ENCODE assay signal across 13 cellular contexts in genomic region chr2:33929467-33929866, GRCh38.
A peak's percentile ranks its signal among the peaks of the same experiment; 100 is the strongest.
DNase-seq lines count a peak whose midpoint lies in the region; ATAC-seq, FAIRE-seq and TF ChIP-seq lines count a peak whose summit lies in the region.
"Had no signal": no experiment of that assay in that cellular context is flagged by ENCODE, and none has a peak within 500 bp of the region (broad histone marks: within the 10 kb centered on the region; RNA-seq: fewer than 3 reads in every experiment).

No MANE protein-coding gene starts in this region.

- H3K4me1 ChIP-seq in uterus = no peaks in the 10 kb centered on the region
- H3K4me1 ChIP-seq in tibial artery = no peaks in the 10 kb centered on the region
- H3K4me1 ChIP-seq: foreskin keratinocyte had no signal

- H3K27ac ChIP-seq in uterus (no peak overlapping the region), tibial artery (no peak overlapping the region)
- H3K27ac ChIP-seq: foreskin keratinocyte had no signal

- no peaks in the 10 kb centered on the region for H3K27me3 Mint-ChIP-seq in T-helper 2 cell treated with Interferon-gamma antibody and Interleukin-4, amounts not matched to agents 5 μg/mL and 100 μg/mL, for 36 hours (ENCODE audit: low read depth)

- H3K4me1 Mint-ChIP-seq in T-helper 2 cell treated with Interferon-gamma antibody and Interleukin-4, amounts not matched to agents 5 μg/mL and 100 μg/mL, for 36 hours (ENCODE audit: low read depth) = no peaks in the 10 kb centered on the region

- H3K36me3 Mint-ChIP-seq in T-helper 2 cell treated with Interferon-gamma antibody and Interleukin-4, amounts not matched to agents 5 μg/mL and 100 μg/mL, for 36 hours (ENCODE audit: low read depth) = no peaks in the 10 kb centered on the region

- intact Hi-C loops in uterus (cut with DNase I; ENCODE audit: low total_unique reads) = no loop called here
- intact Hi-C loops in tibial artery (cut with DNase I; ENCODE audit: low total_unique reads) = no loop called here

- no peak for TF ChIP-seq CTCF in uterus (IDR thresholded peaks at IDR 0.05)
- no peak for TF ChIP-seq CTCF in tibial artery (IDR thresholded peaks at IDR 0.05)

- no peak overlapping the region for H3K27ac Mint-ChIP-seq in T-helper 2 cell treated with Interferon-gamma antibody and Interleukin-4, amounts not matched to agents 5 μg/mL and 100 μg/mL, for 36 hours

- H3K4me3 Mint-ChIP-seq in T-helper 2 cell treated with Interferon-gamma antibody and Interleukin-4, amounts not matched to agents 5 μg/mL and 100 μg/mL, for 36 hours = no peak overlapping the region

- ATAC-seq in GM19372 (IDR thresholded peaks at IDR 0.05; ENCODE audit: low read depth, unreplicated experiment) = peak; percentile 62
- ATAC-seq in HG02642 (IDR thresholded peaks at IDR 0.05; ENCODE audit: poor library complexity, unreplicated experiment) = peak; percentile 90
- peak; percentile 99 for ATAC-seq in HG03354 (IDR thresholded peaks at IDR 0.05; ENCODE audit: poor library complexity, severe bottlenecking, unreplicated experiment)
- ATAC-seq: foreskin keratinocyte had no signal

- H3K4me3 ChIP-seq in uterus (no peak overlapping the region), tibial artery (no peak overlapping the region)

- H3K9me3 ChIP-seq in uterus (no peaks in the 10 kb centered on the region), tibial artery (no peaks in the 10 kb centered on the region)

- peaks cover 4% of the 10 kb centered on the region for H3K9me3 Mint-ChIP-seq in T-helper 2 cell treated with Interferon-gamma antibody and Interleukin-4, amounts not matched to agents 5 μg/mL and 100 μg/mL, for 36 hours

- no peak for TF ChIP-seq POLR2A in GM12891 (IDR thresholded peaks at IDR 0.05; ENCODE audit: low read depth, low read length)
- TF ChIP-seq POLR2A in uterus (IDR thresholded peaks at IDR 0.05) = no peak

- H3K36me3 ChIP-seq in uterus (no peaks in the 10 kb centered on the region), tibial artery (no peaks in the 10 kb centered on the region)

- DNase-seq in GM12891 (ENCODE audit: insufficient read length, low spot score) (no peak), uterus (no peak), DMS153 (lab: John Stamatoyannopoulos, UW) (no peak), tibial artery (no peak)
- no peak for DNase-seq in T-helper 2 cell treated with Interferon-gamma antibody and Interleukin-4, amounts not matched to agents 5 μg/mL and 100 μg/mL, for 36 hours (ENCODE audit: low spot score)
- DNase-seq: amniotic stem cell, foreskin keratinocyte, islet precursor cell, retina had no signal

- H3K27me3 ChIP-seq in uterus = no peaks in the 10 kb centered on the region
- peaks cover 0 to 4% of the 10 kb centered on the region in 2 donors for H3K27me3 ChIP-seq in tibial artery
- H3K27me3 ChIP-seq: foreskin keratinocyte had no signal

- no peak for FAIRE-seq in GM12891 (lab: Jason Lieb, UNC)
- FAIRE-seq: D721Med had no signal

TF ChIP-seq in GM12891, 5 proteins besides CTCF, POLR2A, EP300 and RAD21:
- TF ChIP-seq SPI1 (IDR thresholded peaks at IDR 0.05; ENCODE audit: low read depth, low read length) (peak; percentile 32), POU2F2 (IDR thresholded peaks at IDR 0.05; ENCODE audit: low read depth, low read length) (no peak), TAF1 (IDR thresholded peaks at IDR 0.05; ENCODE audit: low read depth, low read length) (no peak), POLR2AphosphoS5 (IDR thresholded peaks at IDR 0.05; ENCODE audit: low read depth, low read length) (no peak), PAX5 (IDR thresholded peaks at IDR 0.05; ENCODE audit: insufficient read depth, low read length, severe bottlenecking) (no peak)
